21 cellular contexts compared by ENCODE assay signal in the genomic region with DNA sequence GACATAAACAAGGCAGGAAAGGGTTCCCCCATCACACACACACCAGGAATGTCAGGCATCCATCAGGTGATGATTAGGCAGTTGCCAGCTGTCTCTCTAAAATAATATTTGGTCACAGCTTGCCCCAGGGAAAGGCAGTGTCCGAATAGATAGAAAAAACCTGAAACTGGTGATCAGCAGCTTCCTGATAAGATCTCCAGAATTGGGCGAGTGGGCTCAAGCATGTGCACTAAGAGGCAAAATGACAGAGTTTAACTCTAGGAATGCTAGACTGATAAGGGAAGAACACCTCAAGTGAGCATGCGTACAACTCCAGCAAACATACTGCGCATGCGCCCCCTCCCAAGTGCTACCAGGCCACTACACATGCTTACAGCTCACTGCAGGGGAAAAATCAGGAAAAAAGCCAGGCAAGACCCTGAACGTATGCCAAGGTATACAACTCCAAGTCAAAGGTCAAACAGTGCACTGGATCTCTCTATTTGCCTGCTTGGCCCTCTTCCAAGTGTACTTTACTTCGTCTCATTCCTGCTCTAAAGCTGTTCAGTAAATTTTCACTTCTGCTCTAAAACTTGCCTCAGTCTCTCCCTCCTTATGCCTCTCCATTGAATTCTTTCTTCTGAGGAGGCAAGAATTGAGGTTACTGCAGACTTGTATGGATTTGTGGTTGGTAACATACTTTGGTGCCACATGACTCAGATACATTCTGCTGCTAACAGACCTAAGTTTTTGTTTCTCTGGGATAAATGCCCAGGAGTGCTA.
A peak's percentile ranks its signal among the peaks of the same experiment; 100 is the strongest.
DNase-seq lines count a peak whose midpoint lies in the region; ATAC-seq, FAIRE-seq and TF ChIP-seq lines count a peak whose summit lies in the region.
"Had no signal": no experiment of that assay in that cellular context is flagged by ENCODE, and none has a peak within 500 bp of the region (broad histone marks: within the 10 kb centered on the region; RNA-seq: fewer than 3 reads in every experiment).

No MANE protein-coding gene starts in this region.

- H3K27ac ChIP-seq in foreskin keratinocyte (no peak overlapping the region), small intestine (ENCODE audit: low read depth in 1 of 2, low read length in 1 of 2) (no peak overlapping the region), heart left ventricle (no peak overlapping the region)
- H3K27ac ChIP-seq: 22Rv1, tibial nerve had no signal

- peaks cover 3% of the 10 kb centered on the region for H3K36me3 Mint-ChIP-seq in T-helper 17 cell (ENCODE audit: low read depth)

- H3K4me3 Mint-ChIP-seq in T-helper 17 cell, result no peak overlapping the region
- H3K4me3 Mint-ChIP-seq: activated T-helper 17 cell treated with anti-CD3 and anti-CD28 coated beads, Interleukin-2, amount 50 U/mL, for 72 hours; GM23338; stimulated activated effector memory CD8-positive, alpha-beta T cell treated with anti-CD3 and anti-CD28 coated beads, Interleukin-12 subunit alpha, Interleukin-12 subunit beta, amount 100 ng/mL, for 72 hours had no signal

- H3K4me1 ChIP-seq in foreskin keratinocyte, result no peaks in the 10 kb centered on the region
- no peaks in the 10 kb centered on the region for H3K4me1 ChIP-seq in small intestine (ENCODE audit: control insufficient read depth in 2 of 2, insufficient read depth in 1 of 2, low read depth in 1 of 2, low read length in 1 of 2)
- H3K4me1 ChIP-seq in heart left ventricle, result no peaks in the 10 kb centered on the region
- H3K4me1 ChIP-seq: tibial nerve had no signal

- DNase-seq in DMS79 treated with DMSO at 0.1 percent for 48 hours (lab: John Stamatoyannopoulos, UW) (peak; percentile 11), DMS79 (lab: John Stamatoyannopoulos, UW) (no peak), SK-N-DZ (ENCODE audit: low spot score) (peak; percentile 62), foreskin keratinocyte (peak; percentile 30 to 75), small intestine (peak; percentile 82), T-helper 17 cell (no peak), heart left ventricle (no peak)
- DNase-seq: activated CD4-positive, CD25-positive, alpha-beta regulatory T cell; cerebellar nuclear complex; DMS153; foreskin melanocyte; KBM-7; left ventricle myocardium superior; NCI-H1105 treated with DMSO at 0.1 percent for 48 hours; NCI-H446 had no signal

- peaks cover 28% of the 10 kb centered on the region for H3K27me3 Mint-ChIP-seq in T-helper 17 cell

- ATAC-seq in foreskin keratinocyte (no peak), T-helper 17 cell (no peak), HG03354 (IDR thresholded peaks at IDR 0.05; ENCODE audit: poor library complexity, severe bottlenecking, unreplicated experiment) (no peak), heart left ventricle (no peak)
- ATAC-seq: activated T-helper 17 cell treated with anti-CD3 and anti-CD28 coated beads, Interleukin-2, amount 50 U/mL, for 72 hours; GM23338; left ventricle myocardium superior; stimulated activated effector memory CD8-positive, alpha-beta T cell treated with anti-CD3 and anti-CD28 coated beads, Interleukin-12 subunit alpha, Interleukin-12 subunit beta, amount 100 ng/mL, for 72 hours had no signal

- H3K4me1 Mint-ChIP-seq in T-helper 17 cell, result no peaks in the 10 kb centered on the region
- H3K4me1 Mint-ChIP-seq: activated T-helper 17 cell treated with anti-CD3 and anti-CD28 coated beads, Interleukin-2, amount 50 U/mL, for 72 hours; GM23338; stimulated activated effector memory CD8-positive, alpha-beta T cell treated with anti-CD3 and anti-CD28 coated beads, Interleukin-12 subunit alpha, Interleukin-12 subunit beta, amount 100 ng/mL, for 72 hours had no signal

- TF ChIP-seq POLR2A in heart left ventricle (IDR thresholded peaks at IDR 0.05), result no peak

- H3K27ac Mint-ChIP-seq in T-helper 17 cell, result no peak overlapping the region
- H3K27ac Mint-ChIP-seq: activated T-helper 17 cell treated with anti-CD3 and anti-CD28 coated beads, Interleukin-2, amount 50 U/mL, for 72 hours; GM23338; stimulated activated effector memory CD8-positive, alpha-beta T cell treated with anti-CD3 and anti-CD28 coated beads, Interleukin-12 subunit alpha, Interleukin-12 subunit beta, amount 100 ng/mL, for 72 hours had no signal

- TF ChIP-seq CTCF in foreskin keratinocyte (conservative IDR thresholded peaks at IDR 0.05), result no peak
- TF ChIP-seq CTCF in heart left ventricle (IDR thresholded peaks at IDR 0.05), result no peak

- intact Hi-C loops in heart left ventricle (cut with DNase I), result no loop called here

- H3K36me3 ChIP-seq in small intestine (ENCODE audit: control insufficient read depth in 2 of 2, insufficient read depth in 2 of 2, low read length in 2 of 2), result no peaks in the 10 kb centered on the region
- H3K36me3 ChIP-seq in heart left ventricle, result no peaks in the 10 kb centered on the region
- H3K36me3 ChIP-seq: tibial nerve had no signal

- FAIRE-seq in small intestine (lab: Jason Lieb, UNC), result no peak

- H3K4me3 ChIP-seq in small intestine (ENCODE audit: low read depth in 1 of 2, low read length in 2 of 2) (no peak overlapping the region), heart left ventricle (no peak overlapping the region)
- H3K4me3 ChIP-seq: GM23338, tibial nerve had no signal

- H3K9me3 ChIP-seq in small intestine (ENCODE audit: control insufficient read depth, low read depth) (no peaks in the 10 kb centered on the region), T-helper 17 cell (ENCODE audit: control insufficient read depth, low read length, poor library complexity, severe bottlenecking) (no peaks in the 10 kb centered on the region), heart left ventricle (peaks cover 0 to 51% (median 24%) of the 10 kb centered on the region in 12 donors)

- no peaks in the 10 kb centered on the region for H3K27me3 ChIP-seq in foreskin keratinocyte
- H3K27me3 ChIP-seq in small intestine (ENCODE audit: control insufficient read depth in 2 of 2, insufficient read depth in 2 of 2, low read length in 2 of 2), result peaks cover 0 to 3% of the 10 kb centered on the region in 2 donors
- no peaks in the 10 kb centered on the region for H3K27me3 ChIP-seq in heart left ventricle
- H3K27me3 ChIP-seq: tibial nerve had no signal

- WGBS in small intestine, 3 donors, result 21 to 54% (median 28%) methylated on average over 7 of the region's 7 CpGs
- WGBS in heart left ventricle, 4 donors, result 74 to 80% (median 77%) methylated on average over 7 of the region's 7 CpGs

Comparison
In these comparisons a context has a peak if more than half of its experiments do, and no peak if none do; other contexts are left out.
1. DNase-seq: peak in DMS79 treated with DMSO at 0.1 percent for 48 hours (single experiment), SK-N-DZ (single experiment), foreskin keratinocyte (2 of 2) and small intestine (single experiment); none in DMS79 (single experiment), T-helper 17 cell (0 of 3) and heart left ventricle (0 of 5).